ENCODE assay signal across 23 cellular contexts in genomic region chr20:15965165-15965564, GRCh38.
"Had no signal": no experiment of that assay in that cellular context is flagged by ENCODE, and none has a peak within 500 bp of the region (broad histone marks: within the 10 kb centered on the region; RNA-seq: fewer than 3 reads in every experiment).

No MANE protein-coding gene starts in this region.

- FAIRE-seq: HepG2 had no signal

- H3K36me3 ChIP-seq: SJCRH30 had no signal

- H3K4me3 ChIP-seq: SJCRH30 had no signal

- H3K9me3 ChIP-seq: SJCRH30 had no signal

- H3K27me3 ChIP-seq: SJCRH30 had no signal

- H3K27ac ChIP-seq: RWPE1, SJCRH30 had no signal

- ATAC-seq: HepG2, Panc1, Right ventricle myocardium inferior, SK-N-SH treated with all-trans-retinoic acid at 6 μM for 48 hours had no signal

- H3K4me1 ChIP-seq: SJCRH30 had no signal

- DNase-seq: IMR-90, Karpas-422, KG1, MM.1S, NCI-H1092 treated with DMSO at 0.1 percent for 48 hours, NCI-H1436, NCI-H187, NCI-H2029, NCI-H2081 treated with DMSO at 0.1 percent for 48 hours, NCI-H2171, NCI-H226, NCI-H446, NCI-H510A, NCI-H524 treated with DMSO at 0.1 percent for 48 hours, NCI-H69, NCI-H774, SHP77 treated with DMSO at 0.1 percent for 48 hours, SJCRH30 had no signal
